ENCODE assay signal across 8 cellular contexts in genomic region chr16:70746708-70747424, GRCh38. TPM values are rescaled to one million over a fixed set of nuclear protein-coding genes. Genes with fewer than 3 reads are reported as not detected.
DNase-seq lines count a peak whose midpoint lies in the region; ATAC-seq lines count a peak whose summit lies in the region.

No MANE protein-coding gene starts in this region.

- no peaks in the 10 kb centered on the region for H3K27me3 ChIP-seq in MG63

- H3K4me1 Mint-ChIP-seq in activated naive CD8-positive, alpha-beta T cell treated with anti-CD3 and anti-CD28 coated beads for 36 hours: peaks cover 29% of the 10 kb centered on the region
- H3K4me1 Mint-ChIP-seq in stimulated activated naive CD8-positive, alpha-beta T cell treated with anti-CD3 and anti-CD28 coated beads, Interleukin-15, Interleukin-2, amounts not matched to agents 100 ng/mL and 50 ng/mL, for 24 hours (ENCODE audit: low read depth): peaks cover 28% of the 10 kb centered on the region
- H3K4me1 Mint-ChIP-seq in effector memory CD8-positive, alpha-beta T cell (ENCODE audit: low read depth in 2 of 2): peaks cover 8% of the 10 kb centered on the region in 2 donors

- peak overlapping the region; percentile 79 for H3K27ac Mint-ChIP-seq in activated naive CD8-positive, alpha-beta T cell treated with anti-CD3 and anti-CD28 coated beads for 36 hours
- H3K27ac Mint-ChIP-seq in stimulated activated naive CD8-positive, alpha-beta T cell treated with anti-CD3 and anti-CD28 coated beads, Interleukin-15, Interleukin-2, amounts not matched to agents 100 ng/mL and 50 ng/mL, for 24 hours: peak overlapping the region; percentile 79
- H3K27ac Mint-ChIP-seq in effector memory CD8-positive, alpha-beta T cell: peak overlapping the region in 1 of 2 donors; percentile 81

- no peak for ATAC-seq in GM21528 (IDR thresholded peaks at IDR 0.05; ENCODE audit: low FRiP score, unreplicated experiment)
- no peak for ATAC-seq in effector memory CD8-positive, alpha-beta T cell (replicated peaks)

- no peaks in the 10 kb centered on the region for H3K9me3 ChIP-seq in MG63

- no peak overlapping the region for H3K4me3 Mint-ChIP-seq in activated naive CD8-positive, alpha-beta T cell treated with anti-CD3 and anti-CD28 coated beads for 36 hours
- no peak overlapping the region for H3K4me3 Mint-ChIP-seq in stimulated activated naive CD8-positive, alpha-beta T cell treated with anti-CD3 and anti-CD28 coated beads, Interleukin-15, Interleukin-2, amounts not matched to agents 100 ng/mL and 50 ng/mL, for 24 hours
- H3K4me3 Mint-ChIP-seq in effector memory CD8-positive, alpha-beta T cell: no peak overlapping the region

- H3K36me3 ChIP-seq in MG63: peaks cover 7% of the 10 kb centered on the region

- DNase-seq in DMS53 treated with DMSO at 0.1 percent for 48 hours (lab: John Stamatoyannopoulos, UW; ENCODE audit: unreplicated experiment) (peak; percentile 92), MG63 (peak; percentile 89), hepatic stellate cell (ENCODE audit: low spot score) (peak; percentile 95), DMS 273 (lab: John Stamatoyannopoulos, UW; ENCODE audit: unreplicated experiment) (no peak)
- peak; percentile 44 for DNase-seq in activated naive CD8-positive, alpha-beta T cell treated with anti-CD3 and anti-CD28 coated beads for 36 hours
- no peak for DNase-seq in effector memory CD8-positive, alpha-beta T cell

- no peaks in the 10 kb centered on the region for H3K27me3 Mint-ChIP-seq in activated naive CD8-positive, alpha-beta T cell treated with anti-CD3 and anti-CD28 coated beads for 36 hours
- H3K27me3 Mint-ChIP-seq in stimulated activated naive CD8-positive, alpha-beta T cell treated with anti-CD3 and anti-CD28 coated beads, Interleukin-15, Interleukin-2, amounts not matched to agents 100 ng/mL and 50 ng/mL, for 24 hours: no peaks in the 10 kb centered on the region
- no peaks in the 10 kb centered on the region for H3K27me3 Mint-ChIP-seq in effector memory CD8-positive, alpha-beta T cell

- no peak overlapping the region for H3K4me3 ChIP-seq in MG63

- peaks cover 19% of the 10 kb centered on the region for H3K36me3 Mint-ChIP-seq in activated naive CD8-positive, alpha-beta T cell treated with anti-CD3 and anti-CD28 coated beads for 36 hours
- H3K36me3 Mint-ChIP-seq in stimulated activated naive CD8-positive, alpha-beta T cell treated with anti-CD3 and anti-CD28 coated beads, Interleukin-15, Interleukin-2, amounts not matched to agents 100 ng/mL and 50 ng/mL, for 24 hours (ENCODE audit: low read depth): peaks cover 16% of the 10 kb centered on the region
- H3K36me3 Mint-ChIP-seq in effector memory CD8-positive, alpha-beta T cell (ENCODE audit: insufficient read depth): peaks cover 11% of the 10 kb centered on the region

- peaks cover 4% of the 10 kb centered on the region for H3K9me3 Mint-ChIP-seq in activated naive CD8-positive, alpha-beta T cell treated with anti-CD3 and anti-CD28 coated beads for 36 hours
- no peaks in the 10 kb centered on the region for H3K9me3 Mint-ChIP-seq in stimulated activated naive CD8-positive, alpha-beta T cell treated with anti-CD3 and anti-CD28 coated beads, Interleukin-15, Interleukin-2, amounts not matched to agents 100 ng/mL and 50 ng/mL, for 24 hours
- H3K9me3 Mint-ChIP-seq in effector memory CD8-positive, alpha-beta T cell: no peaks in the 10 kb centered on the region

RNA-seq across cellular contexts. Expression of gene VAC14, which starts 54.1 kb away (rescaled TPM):
- total RNA-seq in MG63 (2014; rRNA removed; shearing (Covaris generic); ENCODE audit: low replicate concordance): 8.9 and 15.4 TPM in 2 replicates
- 10 to 100 TPM; 36.0 to 37.5 TPM for total RNA-seq in activated naive CD8-positive, alpha-beta T cell treated with anti-CD3 and anti-CD28 coated beads for 36 hours

Comparison
In these comparisons a context has a peak if more than half of its experiments do, and no peak if none do; other contexts are left out.
1. DNase-seq: peak in DMS53 treated with DMSO at 0.1 percent for 48 hours (single experiment), MG63 (single experiment), activated naive CD8-positive, alpha-beta T cell treated with anti-CD3 and anti-CD28 coated beads for 36 hours (single experiment) and hepatic stellate cell (single experiment); none in effector memory CD8-positive, alpha-beta T cell (0 of 3) and DMS 273 (single experiment).